In genomic region chr17:6848545-6849179, GRCh38 we compare ENCODE assay signal across 19 cellular contexts. TPM values are rescaled to one million over a fixed set of nuclear protein-coding genes. Genes with fewer than 3 reads are reported as not detected.
"Had no signal": no experiment of that assay in that cellular context is flagged by ENCODE, and none has a peak within 500 bp of the region (broad histone marks: within the 10 kb centered on the region; RNA-seq: fewer than 3 reads in every experiment).

No MANE protein-coding gene starts in this region.

RNA-seq across cellular contexts. Expression of gene TEKT1, which starts 17.1 kb away (rescaled TPM):
- total RNA-seq: endodermal cell; epithelial cell of proximal tubule; esophagus muscularis mucosa; fibroblast of lung; foreskin keratinocyte; heart left ventricle; left cardiac atrium; lower leg skin; mammary epithelial cell; mucosa of gallbladder; naive thymus-derived CD4-positive, alpha-beta T cell; osteocyte; right atrium auricular region; smooth muscle cell; suprapubic skin; transverse colon; upper lobe of right lung; vagina had no signal
- polyA plus RNA-seq: fibroblast of lung; foreskin keratinocyte; heart left ventricle; hepatocyte; mammary epithelial cell; naive thymus-derived CD4-positive, alpha-beta T cell; smooth muscle cell had no signal
